In genomic region chr20:58706975-58707681, GRCh38 we compare ENCODE assay signal across 21 cellular contexts. TPM values are rescaled to one million over a fixed set of nuclear protein-coding genes. Genes with fewer than 3 reads are reported as not detected.
DNase-seq lines count a peak whose midpoint lies in the region; ATAC-seq and TF ChIP-seq lines count a peak whose summit lies in the region.
"Had no signal": no experiment of that assay in that cellular context is flagged by ENCODE, and none has a peak within 500 bp of the region (broad histone marks: within the 10 kb centered on the region; RNA-seq: fewer than 3 reads in every experiment).

No MANE protein-coding gene starts in this region.

- intact Hi-C loops in colonic mucosa (cut with DNase I): no loop called here

- no peak for TF ChIP-seq POLR2A in suprapubic skin (IDR thresholded peaks at IDR 0.05)

- H3K4me3 ChIP-seq in colonic mucosa: no peak overlapping the region
- no peak overlapping the region for H3K4me3 ChIP-seq in lung
- no peak overlapping the region for H3K4me3 ChIP-seq in suprapubic skin
- H3K4me3 ChIP-seq: MG63, testis had no signal

- DNase-seq in activated naive CD4-positive, alpha-beta T cell treated with anti-CD3 and anti-CD28 coated beads, Interleukin-2, amount 50 U/mL, for 16 hours: peak; percentile 5
- DNase-seq in activated naive CD4-positive, alpha-beta T cell treated with Interleukin-2 at 50 U/mL for 16 hours: no peak
- peak; percentile 13 for DNase-seq in colonic mucosa
- DNase-seq in lung (ENCODE audit: low spot score): peak; percentile 24
- peak; percentile 40 to 72 for DNase-seq in suprapubic skin (ENCODE audit: low spot score in 2 of 2)
- DNase-seq in UCSD-AML1 (lab: John Stamatoyannopoulos, UW; ENCODE audit: unreplicated experiment): no peak
- no peak for DNase-seq in cerebellar nuclear complex (lab: John Stamatoyannopoulos, UW)
- DNase-seq: CD4-positive, alpha-beta T cell; DMS53; mesenchymal stem cell; MG63; natural killer cell; NCI-H1436; NCI-H2171; NCI-H748 treated with DMSO at 0.1 percent for 48 hours; T-helper 2 cell; testis had no signal

- H3K36me3 ChIP-seq in colonic mucosa: no peaks in the 10 kb centered on the region
- H3K36me3 ChIP-seq in lung (ENCODE audit: control insufficient read depth in 2 of 2, insufficient read depth in 2 of 2, low read length in 2 of 2): peaks cover 15 to 28% of the 10 kb centered on the region in 2 donors
- H3K36me3 ChIP-seq in suprapubic skin: peaks cover 59% of the 10 kb centered on the region
- H3K36me3 ChIP-seq: SJCRH30 had no signal

- no peak for TF ChIP-seq EP300 in suprapubic skin (IDR thresholded peaks at IDR 0.05)

- H3K27ac ChIP-seq in colonic mucosa: no peak overlapping the region
- H3K27ac ChIP-seq in lung (ENCODE audit: low read depth in 1 of 2, low read length in 1 of 2): no peak overlapping the region
- H3K27ac ChIP-seq in suprapubic skin: no peak overlapping the region
- H3K27ac ChIP-seq: HL-60, testis had no signal

- H3K9me3 ChIP-seq in colonic mucosa: no peaks in the 10 kb centered on the region
- H3K9me3 ChIP-seq in lung (ENCODE audit: control insufficient read depth in 2 of 2, insufficient read depth in 1 of 2, low read length in 1 of 2): no peaks in the 10 kb centered on the region
- H3K9me3 ChIP-seq in suprapubic skin: no peaks in the 10 kb centered on the region
- H3K9me3 ChIP-seq: MG63, SJCRH30, testis had no signal

- H3K27me3 ChIP-seq in colonic mucosa (no peaks in the 10 kb centered on the region), lung (ENCODE audit: control insufficient read depth, insufficient read depth) (no peaks in the 10 kb centered on the region), suprapubic skin (no peaks in the 10 kb centered on the region)
- H3K27me3 ChIP-seq: MG63, SJCRH30, testis had no signal

- no peak for TF ChIP-seq CTCF in colonic mucosa (IDR thresholded peaks at IDR 0.05)
- TF ChIP-seq CTCF in lung (IDR thresholded peaks at IDR 0.05; ENCODE audit: control extremely low read depth, extremely low read depth): no peak
- TF ChIP-seq CTCF in suprapubic skin (IDR thresholded peaks at IDR 0.05): no peak

- no peak overlapping the region for H3K9ac ChIP-seq in colonic mucosa (ENCODE audit: low read depth in 2 of 2, low read length in 2 of 2)

- H3K4me1 ChIP-seq in colonic mucosa (no peaks in the 10 kb centered on the region), lung (ENCODE audit: control insufficient read depth in 2 of 2, insufficient read depth in 2 of 2, low read length in 2 of 2) (no peaks in the 10 kb centered on the region), suprapubic skin (no peaks in the 10 kb centered on the region)
- H3K4me1 ChIP-seq: testis had no signal

- no peak for ATAC-seq in lung (ENCODE audit: insufficient read depth, low FRiP score)
- no peak for ATAC-seq in HG02678 (IDR thresholded peaks at IDR 0.05; ENCODE audit: unreplicated experiment)
- ATAC-seq: HCT116, natural killer cell had no signal

- WGBS in lung, 2 donors: 96 to 97% methylated on average over 23 of the region's 23 CpGs
- 95% methylated on average over 4 of the region's 23 CpGs for WGBS in suprapubic skin

RNA-seq across cellular contexts. Expression of gene NPEPL1, which starts 14.5 kb away (rescaled TPM):
- total RNA-seq in colonic mucosa (10 to 100 TPM; 14.7 to 20.6 TPM), lung (10 to 100 TPM; 24.3 to 46.2 TPM), suprapubic skin (10 to 100 TPM; 21.0 to 69.2 (median 42.0) TPM)
- polyA plus RNA-seq in lung: 10 to 100 TPM; 36.4 to 46.0 TPM

RNA-seq across cellular contexts. Expression of gene STX16, which starts 56.0 kb away (rescaled TPM):
- 10 to 100 TPM; 36.3 to 38.3 TPM for total RNA-seq in colonic mucosa
- 10 to 100 TPM; 51.9 to 85.2 TPM for total RNA-seq in lung
- 10 to 100 TPM; 37.1 to 42.0 TPM for polyA plus RNA-seq in lung
- total RNA-seq in suprapubic skin: 100 to 1,000 TPM in 1 of 4 donors, 10 to 100 TPM in 3; 35.6 to 138 (median 50.9) TPM

Comparison
In these comparisons a context has a peak if more than half of its experiments do, and no peak if none do; other contexts are left out.
1. DNase-seq: peak in activated naive CD4-positive, alpha-beta T cell treated with anti-CD3 and anti-CD28 coated beads, Interleukin-2, amount 50 U/mL, for 16 hours (single experiment), colonic mucosa (single experiment), lung (single experiment) and suprapubic skin (2 of 2); none in activated naive CD4-positive, alpha-beta T cell treated with Interleukin-2 at 50 U/mL for 16 hours (single experiment), UCSD-AML1 (single experiment) and cerebellar nuclear complex (0 of 2).